17 cellular contexts compared by ENCODE assay signal in genomic region chr15:27414168-27414870, GRCh38.
"Had no signal": no experiment of that assay in that cellular context is flagged by ENCODE, and none has a peak within 500 bp of the region (broad histone marks: within the 10 kb centered on the region; RNA-seq: fewer than 3 reads in every experiment).

No MANE protein-coding gene starts in this region.

- H3K4me3 ChIP-seq: coronary artery, heart left ventricle, left ventricle myocardium inferior, smooth muscle cell, tibial artery, vagina had no signal

- H3K27ac ChIP-seq: coronary artery, heart left ventricle, left ventricle myocardium inferior, tibial artery, vagina had no signal

- FAIRE-seq: endothelial cell of umbilical vein, frontal cortex had no signal

- H3K27me3 ChIP-seq: tibial artery, vagina had no signal

- H3K4me2 ChIP-seq: smooth muscle cell had no signal

- H3K36me3 ChIP-seq: heart left ventricle, left ventricle myocardium inferior, tibial artery, vagina had no signal

- H3K4me1 ChIP-seq: heart left ventricle, left ventricle myocardium inferior, tibial artery, vagina had no signal

- DNase-seq: activated CD4-positive, alpha-beta T cell treated with anti-CD3 and anti-CD28 coated beads for 1 hour; activated CD4-positive, alpha-beta T cell treated with anti-CD3 and anti-CD28 coated beads, Interleukin-2, amount 50 U/mL, for 48 hours; activated effector memory CD4-positive, alpha-beta T cell treated with anti-CD3 and anti-CD28 coated beads, Interleukin-2, amount 50 U/mL, for 16 hours; activated T-cell treated with anti-CD3 and anti-CD28 coated beads, Interleukin-2, amount 50 U/mL, for 4 hours; effector CD4-positive, alpha-beta T cell; heart left ventricle; islet precursor cell; left ventricle myocardium inferior; natural killer cell; occipital lobe; right cardiac atrium; tibial artery had no signal

- H3K9me3 ChIP-seq: heart left ventricle, left ventricle myocardium inferior, tibial artery, vagina had no signal
